10 cellular contexts compared by ENCODE assay signal in the genomic region with DNA sequence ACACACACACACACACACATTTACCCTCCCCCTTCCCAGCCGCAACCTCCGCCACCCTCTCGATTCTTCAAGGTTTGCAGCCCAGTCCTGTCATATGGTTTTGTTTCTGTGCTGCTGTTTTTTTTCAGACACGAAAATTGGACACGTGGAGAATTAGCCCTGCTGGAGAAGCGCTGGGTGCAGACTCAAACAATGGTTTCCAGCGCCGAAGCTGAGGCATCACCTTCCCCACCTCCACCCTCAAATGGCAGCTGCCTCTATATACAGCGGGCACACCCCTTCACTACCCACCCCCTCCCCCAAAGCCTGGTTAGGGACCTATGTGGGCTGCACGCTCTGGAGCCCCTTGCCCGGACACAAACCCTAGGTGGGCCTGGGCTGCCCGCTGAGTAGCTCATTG.
DNase-seq lines count a peak whose midpoint lies in the region; ATAC-seq and TF ChIP-seq lines count a peak whose summit lies in the region.
"Had no signal": no experiment of that assay in that cellular context is flagged by ENCODE, and none has a peak within 500 bp of the region (broad histone marks: within the 10 kb centered on the region; RNA-seq: fewer than 3 reads in every experiment).

No MANE protein-coding gene starts in this region.

- H3K9ac ChIP-seq in BLaER1: no peak overlapping the region
- peak overlapping the region; percentile 72 for H3K9ac ChIP-seq in mesendoderm (ENCODE audit: low read length)

- 0 out of 2 replicates have a peak, but pooled peaks cover 4% of the 10 kb centered on the region for H4K20me1 ChIP-seq in BLaER1

- WGBS in mesendoderm (ENCODE audit: extremely low coverage, insufficient coverage, low lambda C conversion rate): no CpG with 5 or more reads among the region's 12 CpGs

- H3K9me3 ChIP-seq in BLaER1 (peaks cover 59% of the 10 kb centered on the region), HEK293 (ENCODE audit: control insufficient read depth, insufficient read depth, low read depth, low read length) (no peaks in the 10 kb centered on the region)

- peak overlapping the region; percentile 84 for H3K56ac ChIP-seq in mesendoderm (ENCODE audit: low read length)

- H2BK120ac ChIP-seq in mesendoderm (ENCODE audit: low read depth, low read length): no peak overlapping the region

- no peak overlapping the region for H3K18ac ChIP-seq in mesendoderm (ENCODE audit: low read length)

- H4K8ac ChIP-seq in mesendoderm (ENCODE audit: low read depth, low read length): no peak overlapping the region

- DNase-seq in activated CD8-positive, alpha-beta T cell treated with anti-CD3 and anti-CD28 coated beads, Interleukin-2, amount 10 ng/mL, durations not matched to agents 7 days and 5 days: no peak
- DNase-seq in mesendoderm: no peak
- no peak for DNase-seq in NCI-H1694 (lab: John Stamatoyannopoulos, UW)
- DNase-seq in LoVo (ENCODE audit: low spot score): no peak
- no peak for DNase-seq in KG1 (lab: John Stamatoyannopoulos, UW)

- peaks cover 44% of the 10 kb centered on the region for H3K4me1 Mint-ChIP-seq in activated CD8-positive, alpha-beta T cell treated with anti-CD3 and anti-CD28 coated beads, Interleukin-2, amount 10 ng/mL, durations not matched to agents 7 days and 5 days (ENCODE audit: low read depth)

- no peaks in the 10 kb centered on the region for H3K79me1 ChIP-seq in mesendoderm (ENCODE audit: low read length)

- no peak for ATAC-seq in activated CD8-positive, alpha-beta T cell treated with anti-CD3 and anti-CD28 coated beads, Interleukin-2, amount 10 ng/mL, durations not matched to agents 7 days and 5 days
- no peak for ATAC-seq in HG02981 (IDR thresholded peaks at IDR 0.05; ENCODE audit: unreplicated experiment)
- ATAC-seq: activated CD4-positive, alpha-beta T cell treated with anti-CD3 and anti-CD28 coated beads for 36 hours had no signal

- H3K79me2 ChIP-seq in mesendoderm (ENCODE audit: control insufficient read depth, insufficient read depth, low read length): no peaks in the 10 kb centered on the region

- no peak overlapping the region for H4K5ac ChIP-seq in mesendoderm (ENCODE audit: low read length)

- TF ChIP-seq CTCF in HEK293 (tag by site-specific recombination; IDR thresholded peaks at IDR 0.05): no peak

- no peak overlapping the region for H2BK15ac ChIP-seq in mesendoderm (replicated peaks; ENCODE audit: low read depth)

- H3K4me2 ChIP-seq in BLaER1 (peak overlapping the region; percentile 89), mesendoderm (ENCODE audit: low read length) (no peak overlapping the region)

- no peak overlapping the region for H2BK5ac ChIP-seq in mesendoderm (ENCODE audit: low read length)

- CTCF ChIA-PET in HEK293 (lab: Yijun Ruan, JAX): no interaction called here
- CTCF ChIA-PET in activated CD8-positive, alpha-beta T cell treated with anti-CD3 and anti-CD28 coated beads, Interleukin-2, amount 10 ng/mL, durations not matched to agents 7 days and 5 days (lab: Charles Lee): interaction anchor here (1.0 kb wide), 1 partner anchor 13 kb away, joined by 3 read pairs; no protein-coding TSS in a partner anchor

- POLR2A ChIA-PET in HEK293 (lab: Yijun Ruan, JAX): no interaction called here
- POLR2A ChIA-PET in activated CD8-positive, alpha-beta T cell treated with anti-CD3 and anti-CD28 coated beads, Interleukin-2, amount 10 ng/mL, durations not matched to agents 7 days and 5 days (lab: Charles Lee): interaction anchor here (1.0 kb wide), 1 partner anchor 193 kb away, joined by 6 read pairs; no protein-coding TSS in a partner anchor

- peaks cover 28% of the 10 kb centered on the region for H3K27me3 Mint-ChIP-seq in activated CD8-positive, alpha-beta T cell treated with anti-CD3 and anti-CD28 coated beads, Interleukin-2, amount 10 ng/mL, durations not matched to agents 7 days and 5 days (ENCODE audit: low read depth)

- H3K23ac ChIP-seq in mesendoderm (ENCODE audit: low read length): no peak overlapping the region

- peaks cover 71% of the 10 kb centered on the region for H3K4me1 ChIP-seq in BLaER1
- H3K4me1 ChIP-seq in HEK293 (ENCODE audit: control insufficient read depth, insufficient read depth, low read length): no peaks in the 10 kb centered on the region; the same call in 1 of the 2 replicates
- H3K4me1 ChIP-seq in mesendoderm (ENCODE audit: control insufficient read depth, low read depth, low read length): peaks cover 4% of the 10 kb centered on the region

- H3K9me3 Mint-ChIP-seq in activated CD8-positive, alpha-beta T cell treated with anti-CD3 and anti-CD28 coated beads, Interleukin-2, amount 10 ng/mL, durations not matched to agents 7 days and 5 days (ENCODE audit: insufficient read depth): no peaks in the 10 kb centered on the region

- H3K27me3 ChIP-seq in BLaER1 (peaks cover 75% of the 10 kb centered on the region), mesendoderm (ENCODE audit: insufficient read depth, low read length, poor library complexity) (peaks cover 3% of the 10 kb centered on the region)

- H3K27ac Mint-ChIP-seq in activated CD8-positive, alpha-beta T cell treated with anti-CD3 and anti-CD28 coated beads, Interleukin-2, amount 10 ng/mL, durations not matched to agents 7 days and 5 days: no peak overlapping the region
- H3K27ac Mint-ChIP-seq: activated CD4-positive, alpha-beta T cell treated with anti-CD3 and anti-CD28 coated beads for 36 hours had no signal

- peak overlapping the region; percentile 60 for H3K4ac ChIP-seq in mesendoderm (ENCODE audit: low read depth, low read length)

- H2AK5ac ChIP-seq in mesendoderm (ENCODE audit: low read length): no peak overlapping the region

- H3K4me3 ChIP-seq in BLaER1 (no peak overlapping the region), HEK293 (ENCODE audit: low read depth, low read length) (no peak overlapping the region), mesendoderm (ENCODE audit: low read length) (no peak overlapping the region)

- no peaks in the 10 kb centered on the region for H3K36me3 Mint-ChIP-seq in activated CD8-positive, alpha-beta T cell treated with anti-CD3 and anti-CD28 coated beads, Interleukin-2, amount 10 ng/mL, durations not matched to agents 7 days and 5 days (ENCODE audit: low read depth)

- H3K4me3 Mint-ChIP-seq in activated CD8-positive, alpha-beta T cell treated with anti-CD3 and anti-CD28 coated beads, Interleukin-2, amount 10 ng/mL, durations not matched to agents 7 days and 5 days: peak overlapping the region; percentile 18
- H3K4me3 Mint-ChIP-seq: activated CD4-positive, alpha-beta T cell treated with anti-CD3 and anti-CD28 coated beads for 36 hours had no signal

- H3K27ac ChIP-seq in BLaER1: no peak overlapping the region
- no peak overlapping the region for H3K27ac ChIP-seq in HEK293 (ENCODE audit: extremely low read depth, low read depth, low read length)
- no peak overlapping the region for H3K27ac ChIP-seq in mesendoderm (ENCODE audit: low read depth, low read length)
- H3K27ac ChIP-seq: C4-2B had no signal

- H3K36me3 ChIP-seq in BLaER1: no peaks in the 10 kb centered on the region
- no peaks in the 10 kb centered on the region for H3K36me3 ChIP-seq in HEK293 (ENCODE audit: control insufficient read depth in 2 of 2, insufficient read depth in 1 of 2, low read length in 2 of 2)
- no peaks in the 10 kb centered on the region for H3K36me3 ChIP-seq in mesendoderm (ENCODE audit: control insufficient read depth, insufficient read depth, low read length)

TF ChIP-seq in HEK293, 187 proteins besides CTCF, POLR2A, EP300 and RAD21:
- TF ChIP-seq, protein P1, sequence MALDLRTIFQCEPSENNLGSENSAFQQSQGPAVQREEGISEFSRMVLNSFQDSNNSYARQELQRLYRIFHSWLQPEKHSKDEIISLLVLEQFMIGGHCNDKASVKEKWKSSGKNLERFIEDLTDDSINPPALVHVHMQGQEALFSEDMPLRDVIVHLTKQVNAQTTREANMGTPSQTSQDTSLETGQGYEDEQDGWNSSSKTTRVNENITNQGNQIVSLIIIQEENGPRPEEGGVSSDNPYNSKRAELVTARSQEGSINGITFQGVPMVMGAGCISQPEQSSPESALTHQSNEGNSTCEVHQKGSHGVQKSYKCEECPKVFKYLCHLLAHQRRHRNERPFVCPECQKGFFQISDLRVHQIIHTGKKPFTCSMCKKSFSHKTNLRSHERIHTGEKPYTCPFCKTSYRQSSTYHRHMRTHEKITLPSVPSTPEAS (tag by site-specific recombination; IDR thresholded peaks at IDR 0.05): peak; percentile 43; the same call in 1 of the 2 replicates
- TF ChIP-seq ZNF23 (tag by site-specific recombination; IDR thresholded peaks at IDR 0.05; ENCODE audit: borderline replicate concordance): no peak
- no peak for TF ChIP-seq ZFP3 (tag by site-specific recombination; IDR thresholded peaks at IDR 0.05; ENCODE audit: low read depth)
- no peak for TF ChIP-seq ZNF169 (tag by site-specific recombination; IDR thresholded peaks at IDR 0.05)
